In the genomic region with DNA sequence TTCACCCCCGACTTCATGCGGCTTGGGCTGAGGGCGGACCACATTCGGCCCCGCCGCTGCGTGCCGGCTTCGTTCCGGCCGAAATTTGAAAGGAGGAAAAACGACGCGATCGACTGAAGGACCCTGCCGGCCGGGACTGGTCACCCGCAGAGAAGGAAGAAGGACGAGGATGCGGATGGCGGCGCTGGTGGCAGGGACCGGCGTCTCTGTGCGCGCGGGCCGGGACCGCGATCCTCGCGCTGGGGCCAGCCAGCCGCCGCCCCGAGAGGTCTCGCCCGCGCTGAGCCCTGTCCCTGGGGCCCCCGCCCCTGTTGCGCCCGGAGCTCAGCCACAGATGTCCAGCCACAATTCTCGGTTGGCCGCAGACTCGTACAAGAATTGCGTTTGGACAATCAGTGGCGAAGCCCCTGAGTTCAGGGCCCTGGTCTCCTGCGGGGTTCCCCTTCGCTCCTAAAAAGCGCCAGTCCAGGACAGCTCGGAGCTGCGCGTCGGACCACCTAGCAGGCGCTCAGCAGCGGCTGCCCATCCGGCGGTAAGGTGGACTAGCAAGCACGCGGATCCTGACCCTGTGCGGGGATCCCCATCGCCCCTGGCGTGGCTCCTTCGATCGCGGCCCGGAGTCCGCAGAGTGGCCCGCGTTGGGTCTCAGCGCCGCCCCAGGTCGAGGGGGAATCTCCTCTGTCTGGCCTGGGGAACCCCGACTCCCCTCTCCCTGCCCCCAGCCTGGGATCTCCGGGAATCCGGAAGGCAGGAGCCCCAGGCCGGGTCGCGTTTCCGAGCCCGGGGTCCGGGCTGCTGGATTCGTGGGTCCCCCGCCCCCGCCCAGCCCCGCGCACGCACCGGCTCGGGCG, we compare ENCODE assay signal across 22 cellular contexts. TPM values are rescaled to one million over a fixed set of nuclear protein-coding genes. Genes with fewer than 3 reads are reported as not detected.
DNase-seq lines count a peak whose midpoint lies in the region; ATAC-seq and TF ChIP-seq lines count a peak whose summit lies in the region.
"Had no signal": no experiment of that assay in that cellular context is flagged by ENCODE, and none has a peak within 500 bp of the region (broad histone marks: within the 10 kb centered on the region; RNA-seq: fewer than 3 reads in every experiment).

No MANE protein-coding gene starts in this region.

- H4K12ac ChIP-seq in trophoblast cell (ENCODE audit: low read depth, low read length): no peak overlapping the region

- H3K9ac ChIP-seq in H9 (ENCODE audit: extremely low read depth, insufficient read length, low read length) (no peak overlapping the region), iPS-20b (ENCODE audit: low read depth, low read length) (peak overlapping the region; percentile 59; the same call in 1 of the 2 replicates), trophoblast cell (ENCODE audit: low read length) (no peak overlapping the region)

- CTCF ChIA-PET in activated naive CD4-positive, alpha-beta T cell treated with anti-CD3 and anti-CD28 coated beads, Interleukin-2, amount 10 ng/mL, durations not matched to agents 7 days and 5 days (lab: Charles Lee): no interaction called here
- CTCF ChIA-PET in CD8-positive, alpha-beta memory T cell (lab: Charles Lee): no interaction called here

- H3K27me3 ChIP-seq in H9 (ENCODE audit: insufficient read depth, low read length) (peaks cover 74% of the 10 kb centered on the region), iPS-20b (ENCODE audit: insufficient read depth, low read length) (peaks cover 100% of the 10 kb centered on the region), trophoblast cell (ENCODE audit: insufficient read depth, low read length) (peaks cover 44% of the 10 kb centered on the region)
- no peaks in the 10 kb centered on the region for H3K27me3 ChIP-seq in CD8-positive, alpha-beta memory T cell (ENCODE audit: insufficient read depth, low read length, poor library complexity, severe bottlenecking)
- H3K27me3 ChIP-seq: suprapubic skin had no signal

- peaks cover 12 to 25% (median 16%) of the 10 kb centered on the region in 3 experiments for H3K36me3 Mint-ChIP-seq in H9 (ENCODE audit: insufficient read depth in 1 of 3, low read depth in 3 of 3)
- peaks cover 14% of the 10 kb centered on the region for H3K36me3 Mint-ChIP-seq in activated CD4-positive, alpha-beta T cell treated with anti-CD3 and anti-CD28 coated beads, Interleukin-2, amount 10 ng/mL, durations not matched to agents 24 days and 14 days (ENCODE audit: low read depth)
- H3K36me3 Mint-ChIP-seq in activated naive CD4-positive, alpha-beta T cell treated with anti-CD3 and anti-CD28 coated beads, Interleukin-2, amount 10 ng/mL, durations not matched to agents 7 days and 5 days: peaks cover 11% of the 10 kb centered on the region
- peaks cover 4 to 55% (median 6%) of the 10 kb centered on the region in 3 donors for H3K36me3 Mint-ChIP-seq in CD8-positive, alpha-beta memory T cell

- H3K4me3 ChIP-seq in iPS-20b (ENCODE audit: low read length): peak overlapping the region; percentile 68; the same call in 1 of the 2 replicates
- no peak overlapping the region for H3K4me3 ChIP-seq in trophoblast cell (ENCODE audit: low read depth, low read length)
- H3K4me3 ChIP-seq in CD8-positive, alpha-beta memory T cell (ENCODE audit: low read length): no peak overlapping the region
- H3K4me3 ChIP-seq: MG63, suprapubic skin had no signal

- H3K23ac ChIP-seq in H9 (ENCODE audit: insufficient read length, low read depth, low read length) (no peak overlapping the region), trophoblast cell (ENCODE audit: low read length) (no peak overlapping the region)

- DNase-seq in H9 (no peak), trophoblast cell (no peak)
- DNase-seq in activated CD4-positive, alpha-beta T cell treated with anti-CD3 and anti-CD28 coated beads, Interleukin-2, amount 10 ng/mL, durations not matched to agents 24 days and 14 days: no peak
- DNase-seq in activated naive CD4-positive, alpha-beta T cell treated with anti-CD3 and anti-CD28 coated beads, Interleukin-2, amount 10 ng/mL, durations not matched to agents 7 days and 5 days: no peak
- no peak for DNase-seq in CD8-positive, alpha-beta memory T cell
- DNase-seq: activated CD8-positive, alpha-beta memory T cell treated with anti-CD3 and anti-CD28 coated beads, Interleukin-2, amount 50 U/mL, for 48 hours; activated effector memory CD4-positive, alpha-beta T cell treated with Interleukin-2 at 50 U/mL for 16 hours; activated naive CD8-positive, alpha-beta T cell treated with anti-CD3 and anti-CD28 coated beads, Interleukin-2, amount 50 U/mL, for 24 hours; dermis blood vessel endothelial cell; erythroblast; foreskin keratinocyte; HFFc6; left colon; MG63; NCI-H1436; NCI-H524 treated with DMSO at 0.1 percent for 48 hours; Right ventricle myocardium superior had no signal

- peaks cover 26 to 54% of the 10 kb centered on the region in 2 experiments for H3K4me1 Mint-ChIP-seq in H9
- H3K4me1 Mint-ChIP-seq in activated CD4-positive, alpha-beta T cell treated with anti-CD3 and anti-CD28 coated beads, Interleukin-2, amount 10 ng/mL, durations not matched to agents 24 days and 14 days: peaks cover 3% of the 10 kb centered on the region
- no peaks in the 10 kb centered on the region for H3K4me1 Mint-ChIP-seq in activated naive CD4-positive, alpha-beta T cell treated with anti-CD3 and anti-CD28 coated beads, Interleukin-2, amount 10 ng/mL, durations not matched to agents 7 days and 5 days
- H3K4me1 Mint-ChIP-seq in CD8-positive, alpha-beta memory T cell: peaks cover 0 to 6% (median 2%) of the 10 kb centered on the region in 3 donors
- H3K4me1 Mint-ChIP-seq: activated naive CD8-positive, alpha-beta T cell treated with anti-CD3 and anti-CD28 coated beads, Interleukin-2, amount 50 U/mL, for 24 hours had no signal

- H3K36me3 ChIP-seq in iPS-20b (ENCODE audit: insufficient read depth, low read depth, low read length) (peaks cover 17% of the 10 kb centered on the region), trophoblast cell (ENCODE audit: control insufficient read depth in 1 of 2, insufficient read depth in 2 of 2, low read length in 2 of 2) (peaks cover 30 to 34% of the 10 kb centered on the region in 2 experiments)
- H3K36me3 ChIP-seq in CD8-positive, alpha-beta memory T cell (ENCODE audit: insufficient read depth, low read length): peaks cover 23% of the 10 kb centered on the region

- H2AFZ ChIP-seq in H9 (ENCODE audit: low read length) (no peak overlapping the region), trophoblast cell (ENCODE audit: insufficient read depth, low read length, poor library complexity) (no peak overlapping the region)

- H3K79me1 ChIP-seq in H9 (ENCODE audit: insufficient read depth, low read depth, low read length, poor library complexity, severe bottlenecking) (no peaks in the 10 kb centered on the region), trophoblast cell (ENCODE audit: low read length) (no peaks in the 10 kb centered on the region)

- peaks cover 97% of the 10 kb centered on the region for H3K27me3 Mint-ChIP-seq in H9 (ENCODE audit: low read depth)
- H3K27me3 Mint-ChIP-seq in activated CD4-positive, alpha-beta T cell treated with anti-CD3 and anti-CD28 coated beads, Interleukin-2, amount 10 ng/mL, durations not matched to agents 24 days and 14 days: peaks cover 11% of the 10 kb centered on the region
- H3K27me3 Mint-ChIP-seq in activated naive CD4-positive, alpha-beta T cell treated with anti-CD3 and anti-CD28 coated beads, Interleukin-2, amount 10 ng/mL, durations not matched to agents 7 days and 5 days: peaks cover 17% of the 10 kb centered on the region
- no peaks in the 10 kb centered on the region for H3K27me3 Mint-ChIP-seq in CD8-positive, alpha-beta memory T cell

- H2AK5ac ChIP-seq in H9 (ENCODE audit: insufficient read length, low read length) (no peak overlapping the region), trophoblast cell (ENCODE audit: low read length) (no peak overlapping the region)

- H2BK5ac ChIP-seq in H9 (ENCODE audit: insufficient read length, low read length) (no peak overlapping the region), trophoblast cell (ENCODE audit: low read depth, low read length, poor library complexity) (no peak overlapping the region)

- no peak for ATAC-seq in GM18870 (IDR thresholded peaks at IDR 0.05; ENCODE audit: unreplicated experiment)
- ATAC-seq: activated naive CD8-positive, alpha-beta T cell treated with anti-CD3 and anti-CD28 coated beads, Interleukin-2, amount 50 U/mL, for 24 hours; foreskin keratinocyte; left colon had no signal

- H2BK120ac ChIP-seq in H9 (ENCODE audit: low read depth, low read length, poor library complexity, severe bottlenecking) (no peak overlapping the region), trophoblast cell (ENCODE audit: insufficient read depth, low read length, poor library complexity) (no peak overlapping the region)

- no peak overlapping the region for H3T11ph ChIP-seq in H9 (ENCODE audit: low read length)

- H3K4me1 ChIP-seq in H9 (ENCODE audit: insufficient read depth, low read length) (no peaks in the 10 kb centered on the region), iPS-20b (ENCODE audit: insufficient read depth, low read length) (peaks cover 21% of the 10 kb centered on the region), trophoblast cell (ENCODE audit: control insufficient read depth in 1 of 2, insufficient read depth in 2 of 2, low read length in 2 of 2) (peaks cover 14 to 20% of the 10 kb centered on the region in 2 experiments)
- no peaks in the 10 kb centered on the region for H3K4me1 ChIP-seq in CD8-positive, alpha-beta memory T cell (ENCODE audit: insufficient read depth, low read length)
- H3K4me1 ChIP-seq: foreskin keratinocyte had no signal

- no peak overlapping the region for H3K4ac ChIP-seq in H9 (ENCODE audit: low read depth, low read length)
- H3K4ac ChIP-seq in trophoblast cell (ENCODE audit: low read depth, low read length): no peak overlapping the region

- H2BK20ac ChIP-seq in H9 (ENCODE audit: low read depth, low read length, poor library complexity, severe bottlenecking): no peak overlapping the region

- H4K20me1 ChIP-seq in H9 (ENCODE audit: control insufficient read depth, insufficient read depth, insufficient read length): no peaks in the 10 kb centered on the region

- H4K8ac ChIP-seq in H9 (replicated peaks; ENCODE audit: insufficient read length, low read depth, low read length) (no peak overlapping the region), trophoblast cell (ENCODE audit: low read depth, low read length) (no peak overlapping the region)

- WGBS in H9 (ENCODE audit: extremely low coverage, insufficient read length, low lambda C conversion rate): no CpG with 5 or more reads among the region's 90 CpGs
- no CpG with 5 or more reads among the region's 90 CpGs for WGBS in trophoblast cell (ENCODE audit: extremely low coverage, insufficient coverage, insufficient read length)

- peak overlapping the region; percentile 57 for H3K4me2 ChIP-seq in H9 (ENCODE audit: insufficient read depth, insufficient read length, low read length)
- peak overlapping the region; percentile 52 for H3K4me2 ChIP-seq in trophoblast cell (ENCODE audit: low read length)

- H3K27ac ChIP-seq in H9 (ENCODE audit: insufficient read length, low read depth, low read length): no peak overlapping the region
- peak overlapping the region; percentile 95 for H3K27ac ChIP-seq in cingulate gyrus (ENCODE audit: low read depth, low read length)
- H3K27ac ChIP-seq in iPS-20b (ENCODE audit: low read length): no peak overlapping the region
- H3K27ac ChIP-seq in trophoblast cell (ENCODE audit: low read depth, low read length): no peak overlapping the region
- H3K27ac ChIP-seq in CD8-positive, alpha-beta memory T cell (ENCODE audit: low read depth, low read length): no peak overlapping the region
- H3K27ac ChIP-seq: foreskin keratinocyte, suprapubic skin had no signal

- H3K79me2 ChIP-seq in H9 (ENCODE audit: insufficient read depth, low read length) (no peaks in the 10 kb centered on the region), trophoblast cell (ENCODE audit: control insufficient read depth, insufficient read depth, low read length, poor library complexity) (no peaks in the 10 kb centered on the region)

- POLR2A ChIA-PET in CD8-positive, alpha-beta memory T cell (lab: Charles Lee): no interaction called here

- H2BK15ac ChIP-seq in H9 (ENCODE audit: low read depth, low read length): no peak overlapping the region

- H4K91ac ChIP-seq in H9 (ENCODE audit: insufficient read length, low read depth, low read length) (no peak overlapping the region), trophoblast cell (ENCODE audit: low read depth, low read length) (no peak overlapping the region)

- peaks cover 6% of the 10 kb centered on the region for H3K23me2 ChIP-seq in H9 (ENCODE audit: insufficient read length, low read depth, low read length, poor library complexity, severe bottlenecking)

- H3K4me3 Mint-ChIP-seq in H9: peak overlapping the region; percentile 50 to 79
- no peak overlapping the region for H3K4me3 Mint-ChIP-seq in activated CD4-positive, alpha-beta T cell treated with anti-CD3 and anti-CD28 coated beads, Interleukin-2, amount 10 ng/mL, durations not matched to agents 24 days and 14 days
- H3K4me3 Mint-ChIP-seq in activated naive CD4-positive, alpha-beta T cell treated with anti-CD3 and anti-CD28 coated beads, Interleukin-2, amount 10 ng/mL, durations not matched to agents 7 days and 5 days: no peak overlapping the region
- H3K4me3 Mint-ChIP-seq in CD8-positive, alpha-beta memory T cell: no peak overlapping the region
- H3K4me3 Mint-ChIP-seq: activated naive CD8-positive, alpha-beta T cell treated with anti-CD3 and anti-CD28 coated beads, Interleukin-2, amount 50 U/mL, for 24 hours; CD14-positive monocyte; HFFc6 had no signal

- no peak overlapping the region for H3K56ac ChIP-seq in H9 (ENCODE audit: insufficient read length, low read depth, low read length)

- H2BK12ac ChIP-seq in H9 (ENCODE audit: insufficient read length, low read depth, low read length) (no peak overlapping the region), trophoblast cell (ENCODE audit: low read length) (no peak overlapping the region)

- peak overlapping the region; percentile 1; the same call in 1 of the 2 replicates for H3K14ac ChIP-seq in H9 (ENCODE audit: insufficient read depth, low read length)
- no peak overlapping the region for H3K14ac ChIP-seq in trophoblast cell (ENCODE audit: low read length)

- intact Hi-C loops in activated CD4-positive, alpha-beta T cell treated with anti-CD3 and anti-CD28 coated beads, Interleukin-2, amount 10 ng/mL, durations not matched to agents 24 days and 14 days (cut with micrococcal nuclease): no loop called here

- no peak overlapping the region for H4K5ac ChIP-seq in H9 (ENCODE audit: insufficient read length, low read depth, low read length)

- no peak overlapping the region for H3K27ac Mint-ChIP-seq in H9
- no peak overlapping the region for H3K27ac Mint-ChIP-seq in activated CD4-positive, alpha-beta T cell treated with anti-CD3 and anti-CD28 coated beads, Interleukin-2, amount 10 ng/mL, durations not matched to agents 24 days and 14 days
- H3K27ac Mint-ChIP-seq in activated naive CD4-positive, alpha-beta T cell treated with anti-CD3 and anti-CD28 coated beads, Interleukin-2, amount 10 ng/mL, durations not matched to agents 7 days and 5 days: no peak overlapping the region
- peak overlapping the region in 1 of 8 donors; percentile 29 for H3K27ac Mint-ChIP-seq in CD8-positive, alpha-beta memory T cell
- H3K27ac Mint-ChIP-seq: activated naive CD8-positive, alpha-beta T cell treated with anti-CD3 and anti-CD28 coated beads, Interleukin-2, amount 50 U/mL, for 24 hours; CD14-positive monocyte; HFFc6 had no signal

- H3K9me3 ChIP-seq in H9 (ENCODE audit: control insufficient read depth, low read depth, low read length) (no peaks in the 10 kb centered on the region), iPS-20b (ENCODE audit: insufficient read depth, low read depth, low read length) (no peaks in the 10 kb centered on the region; the same call in 1 of the 2 replicates), trophoblast cell (ENCODE audit: insufficient read depth, low read depth, low read length) (peaks cover 2% of the 10 kb centered on the region)
- no peaks in the 10 kb centered on the region for H3K9me3 ChIP-seq in CD8-positive, alpha-beta memory T cell (ENCODE audit: low read length)
- H3K9me3 ChIP-seq: MG63, suprapubic skin had no signal

- peaks cover 3% of the 10 kb centered on the region in 2 experiments; a peak in 2 of 5 replicates for H3K9me3 Mint-ChIP-seq in H9
- H3K9me3 Mint-ChIP-seq in activated CD4-positive, alpha-beta T cell treated with anti-CD3 and anti-CD28 coated beads, Interleukin-2, amount 10 ng/mL, durations not matched to agents 24 days and 14 days: no peaks in the 10 kb centered on the region
- no peaks in the 10 kb centered on the region for H3K9me3 Mint-ChIP-seq in activated naive CD4-positive, alpha-beta T cell treated with anti-CD3 and anti-CD28 coated beads, Interleukin-2, amount 10 ng/mL, durations not matched to agents 7 days and 5 days
- H3K9me3 Mint-ChIP-seq in CD8-positive, alpha-beta memory T cell: no peaks in the 10 kb centered on the region
- H3K9me3 Mint-ChIP-seq: activated naive CD8-positive, alpha-beta T cell treated with anti-CD3 and anti-CD28 coated beads, Interleukin-2, amount 50 U/mL, for 24 hours; HFFc6 had no signal

- H3K18ac ChIP-seq in H9 (ENCODE audit: insufficient read length, low read depth, low read length) (no peak overlapping the region), trophoblast cell (ENCODE audit: low read length) (no peak overlapping the region)

- TF ChIP-seq CTCF in H9 (conservative IDR thresholded peaks at IDR 0.05): no peak

RNA-seq across cellular contexts. Expression of a gene that starts 21.4 kb away (rescaled TPM):
- total RNA-seq in H9 (2021): 46.1 and 46.6 TPM in 2 replicates
- polyA plus RNA-seq in trophoblast cell (2013): 35.0 and 35.4 TPM in 2 replicates
- total RNA-seq in activated CD4-positive, alpha-beta T cell treated with anti-CD3 and anti-CD28 coated beads, Interleukin-2, amount 10 ng/mL, durations not matched to agents 24 days and 14 days: 87.2 and 98.3 TPM in 2 replicates
- total RNA-seq in CD8-positive, alpha-beta memory T cell: 100 to 1,000 TPM; 100 to 108 TPM
- 56.3 TPM for polyA plus RNA-seq in CD8-positive, alpha-beta memory T cell

RNA-seq across cellular contexts. Expression of a gene that starts 28.1 kb away (rescaled TPM):
- 5.4 and 5.9 TPM in 2 replicates for total RNA-seq in H9 (2021)
- polyA plus RNA-seq in trophoblast cell (2013): 83.1 and 83.9 TPM in 2 replicates
- total RNA-seq in activated CD4-positive, alpha-beta T cell treated with anti-CD3 and anti-CD28 coated beads, Interleukin-2, amount 10 ng/mL, durations not matched to agents 24 days and 14 days: 1.3 and 1.6 TPM in 2 replicates
- 1 to 10 TPM; 1.9 to 2.6 TPM for total RNA-seq in CD8-positive, alpha-beta memory T cell
- 1.1 TPM for polyA plus RNA-seq in CD8-positive, alpha-beta memory T cell

RNA-seq across cellular contexts. Expression of a gene that starts 52.2 kb away (rescaled TPM):
- 17.0 and 17.2 TPM in 2 replicates for total RNA-seq in H9 (2021)
- 15.7 and 17.3 TPM in 2 replicates for polyA plus RNA-seq in trophoblast cell (2013)
- total RNA-seq in activated CD4-positive, alpha-beta T cell treated with anti-CD3 and anti-CD28 coated beads, Interleukin-2, amount 10 ng/mL, durations not matched to agents 24 days and 14 days: 37.0 and 37.9 TPM in 2 replicates
- 10 to 100 TPM; 41.2 to 46.0 TPM for total RNA-seq in CD8-positive, alpha-beta memory T cell
- polyA plus RNA-seq in CD8-positive, alpha-beta memory T cell: 11.2 TPM

Comparison
In these comparisons a context has a peak if more than half of its experiments do, and no peak if none do; other contexts are left out.
1. H3K4me3 Mint-ChIP-seq: peak in H9 (2 of 2); none in activated CD4-positive, alpha-beta T cell treated with anti-CD3 and anti-CD28 coated beads, Interleukin-2, amount 10 ng/mL, durations not matched to agents 24 days and 14 days (single experiment), activated naive CD4-positive, alpha-beta T cell treated with anti-CD3 and anti-CD28 coated beads, Interleukin-2, amount 10 ng/mL, durations not matched to agents 7 days and 5 days (single experiment) and CD8-positive, alpha-beta memory T cell (0 of 7).